In genomic region chr2:37471994-37472393, GRCh38 we compare ENCODE assay signal across 15 cellular contexts.
A peak's percentile ranks its signal among the peaks of the same experiment; 100 is the strongest.
DNase-seq lines count a peak whose midpoint lies in the region; ATAC-seq, FAIRE-seq and TF ChIP-seq lines count a peak whose summit lies in the region.
"Had no signal": no experiment of that assay in that cellular context is flagged by ENCODE, and none has a peak within 500 bp of the region (broad histone marks: within the 10 kb centered on the region; RNA-seq: fewer than 3 reads in every experiment).

No MANE protein-coding gene starts in this region.

- no peaks in the 10 kb centered on the region for H4K20me1 ChIP-seq in keratinocyte (ENCODE audit: control insufficient read depth, extremely low read depth, insufficient read depth, low read length)

- BruUV-seq in MCF 10A (replicated peaks; lab: Mats Ljungman, UMichigan) = no TSS peak

- TF ChIP-seq CTCF in MCF 10A (IDR thresholded peaks at IDR 0.05; ENCODE audit: unreplicated experiment) (no peak), breast epithelium (IDR thresholded peaks at IDR 0.05) (no peak), keratinocyte (optimal IDR thresholded peaks at IDR 0.05 in 1 of 3, IDR thresholded peaks at IDR 0.05 in 1 of 3, conservative IDR thresholded peaks at IDR 0.05 in 1 of 3; ENCODE audit: extremely low read depth in 1 of 3, insufficient read depth in 2 of 3, low read length in 3 of 3) (no peak)

- TF ChIP-seq POLR2A in breast epithelium (IDR thresholded peaks at IDR 0.05) = no peak

- peak overlapping the region; percentile 37 for H3K27ac Mint-ChIP-seq in MCF 10A (ENCODE audit: low read depth, unreplicated experiment)

- H3K4me2 ChIP-seq in keratinocyte (ENCODE audit: control insufficient read depth, extremely low read depth, insufficient read depth, low read depth, low read length) = no peak overlapping the region

- no peaks in the 10 kb centered on the region for H3K27me3 ChIP-seq in breast epithelium
- H3K27me3 ChIP-seq in keratinocyte (ENCODE audit: control insufficient read depth, extremely low read depth, insufficient read depth, low read length) = no peaks in the 10 kb centered on the region
- H3K27me3 ChIP-seq: cardiac muscle cell had no signal

- H3K4me3 ChIP-seq in breast epithelium = no peak overlapping the region
- no peak overlapping the region for H3K4me3 ChIP-seq in keratinocyte (ENCODE audit: control insufficient read depth in 2 of 3, extremely low read depth in 1 of 3, insufficient read depth in 2 of 3, low read depth in 1 of 3, low read length in 3 of 3)
- H3K4me3 ChIP-seq: cardiac muscle cell, esophagus squamous epithelium had no signal

- no peaks in the 10 kb centered on the region for H3K79me2 ChIP-seq in keratinocyte (ENCODE audit: control insufficient read depth, insufficient read depth, low read length)

- no peak overlapping the region for H2AFZ ChIP-seq in keratinocyte (ENCODE audit: control insufficient read depth, low read length)

- FAIRE-seq in keratinocyte (lab: Jason Lieb, UNC) = peak; percentile 43
- FAIRE-seq: A204.1, GM18507 had no signal

- CTCF ChIA-PET in MCF 10A (lab: Yijun Ruan, JAX) = no interaction called here

- no peaks in the 10 kb centered on the region for H3K9me3 ChIP-seq in breast epithelium
- no peaks in the 10 kb centered on the region for H3K9me3 ChIP-seq in keratinocyte (ENCODE audit: control insufficient read depth, low read depth, low read length)
- H3K9me3 ChIP-seq: esophagus squamous epithelium had no signal

- H3K4me1 Mint-ChIP-seq in MCF 10A (ENCODE audit: insufficient read depth, unreplicated experiment) = peaks cover 7% of the 10 kb centered on the region

- H3K36me3 Mint-ChIP-seq in MCF 10A (ENCODE audit: insufficient read depth, unreplicated experiment) = no peaks in the 10 kb centered on the region

- H3K27me3 Mint-ChIP-seq in MCF 10A (ENCODE audit: insufficient read depth, unreplicated experiment) = no peaks in the 10 kb centered on the region

- no peaks in the 10 kb centered on the region for H3K9me1 ChIP-seq in keratinocyte (ENCODE audit: control insufficient read depth, extremely low read depth, insufficient read depth, low read length)

- ATAC-seq in HG03520 (IDR thresholded peaks at IDR 0.05; ENCODE audit: unreplicated experiment) = no peak
- ATAC-seq: left colon, Panc1 had no signal

- H3K36me3 ChIP-seq in breast epithelium (no peaks in the 10 kb centered on the region), keratinocyte (ENCODE audit: control insufficient read depth in 2 of 2, extremely low read depth in 1 of 2, insufficient read depth in 2 of 2, low read length in 2 of 2) (no peaks in the 10 kb centered on the region)
- H3K36me3 ChIP-seq: cardiac muscle cell, esophagus squamous epithelium had no signal

- H3K4me1 ChIP-seq in breast epithelium (no peaks in the 10 kb centered on the region), keratinocyte (ENCODE audit: control insufficient read depth, extremely low read depth, insufficient read depth, low read length) (no peaks in the 10 kb centered on the region)

- intact Hi-C loops in MCF 10A (cut with micrococcal nuclease) = no loop called here
- intact Hi-C loops in breast epithelium (cut with DNase I; ENCODE audit: low total_unique reads) = loop anchor here (5.0 kb wide), 1 partner anchor 880 kb away; no protein-coding TSS in a partner anchor

- no peaks in the 10 kb centered on the region for H3K9me3 Mint-ChIP-seq in MCF 10A (ENCODE audit: unreplicated experiment)

- POLR2A ChIA-PET in MCF 10A (lab: Yijun Ruan, JAX) = interaction anchor here (0.6 to 1.1 kb wide), 3 partner anchors 9 to 328 kb away, joined by 3 to 5 read pairs (median 4); no protein-coding TSS in a partner anchor

- dilution Hi-C loops in keratinocyte (cut with MboI; ENCODE audit: extremely low pct_ligation_motif_present, low sequenced_read_pairs) = no loop called here

- no peak overlapping the region for H3K27ac ChIP-seq in breast epithelium
- no peak overlapping the region for H3K27ac ChIP-seq in keratinocyte (ENCODE audit: control insufficient read depth, insufficient read depth, low read length)
- H3K27ac ChIP-seq: cardiac muscle cell, esophagus squamous epithelium had no signal

- H3K4me3 Mint-ChIP-seq in MCF 10A (ENCODE audit: unreplicated experiment) = no peak overlapping the region

- DNase-seq in MCF 10A (ENCODE audit: unreplicated experiment) = peak; percentile 67
- no peak for DNase-seq in breast epithelium (ENCODE audit: low spot score in 2 of 2)
- peak; percentile 42 for DNase-seq in amniotic stem cell (lab: John Stamatoyannopoulos, UW)
- no peak for DNase-seq in keratinocyte (ENCODE audit: low read depth, low spot score)
- DNase-seq in DMS79 treated with DMSO at 0.1 percent for 48 hours (lab: John Stamatoyannopoulos, UW) = no peak
- no peak for DNase-seq in NCI-H2171 treated with DMSO at 0.1 percent for 48 hours (lab: John Stamatoyannopoulos, UW)
- no peak for DNase-seq in NCI-H748 treated with DMSO at 0.1 percent for 48 hours (lab: John Stamatoyannopoulos, UW)
- DNase-seq: esophagus squamous epithelium, left colon, NCI-H1694 treated with DMSO at 0.1 percent for 48 hours had no signal

- H3K9ac ChIP-seq in keratinocyte (ENCODE audit: control insufficient read depth, extremely low read depth, insufficient read depth, low read length) = no peak overlapping the region

Comparison
In these comparisons a context has a peak if more than half of its experiments do, and no peak if none do; other contexts are left out.
1. DNase-seq: peak in MCF 10A (single experiment) and amniotic stem cell (single experiment); none in breast epithelium (0 of 2), keratinocyte (single experiment), DMS79 treated with DMSO at 0.1 percent for 48 hours (single experiment), NCI-H2171 treated with DMSO at 0.1 percent for 48 hours (single experiment) and NCI-H748 treated with DMSO at 0.1 percent for 48 hours (single experiment).